ENCODE assay signal across 1 cellular context in genomic region chr17:81927653-81928496, GRCh38.
TF ChIP-seq lines count a peak whose summit lies in the region.

MAFG (minus strand) TSS chr17:81927735; CDS start chr17:81923185, 4,550 bp downstream.

TF ChIP-seq in HepG2, 621 proteins besides CTCF, POLR2A, EP300 and RAD21 (continued from another document and continues in another):
- peak; percentile 81 for TF ChIP-seq NKX3-1 (CRISPR knock-in tag; IDR thresholded peaks at IDR 0.05)
- no peak for TF ChIP-seq SUZ12 (IDR thresholded peaks at IDR 0.05; ENCODE audit: low read depth, low read length)
- peak; percentile 28; the same call in 1 of the 2 replicates for TF ChIP-seq FOXA3 (CRISPR knock-in tag; IDR thresholded peaks at IDR 0.05)
- TF ChIP-seq ZSCAN25 (CRISPR knock-in tag; IDR thresholded peaks at IDR 0.05) = peak; percentile 64
- no peak for TF ChIP-seq SIX4 (CRISPR knock-in tag; IDR thresholded peaks at IDR 0.05)
- peak; percentile 30; the same call in 1 of the 2 replicates for TF ChIP-seq IRF2 (CRISPR knock-in tag; IDR thresholded peaks at IDR 0.05)
- no peak; the same call in 1 of the 2 replicates for TF ChIP-seq KDM5A (IDR thresholded peaks at IDR 0.05; ENCODE audit: borderline replicate concordance, low read length)
- TF ChIP-seq STAG1 (CRISPR knock-in tag; IDR thresholded peaks at IDR 0.05) = peak; percentile 59
- TF ChIP-seq ZNF672 (CRISPR knock-in tag; IDR thresholded peaks at IDR 0.05) = no peak
- 0 out of 2 replicates have a peak, but pooled peaks have one; percentile 47 for TF ChIP-seq ZNF816 (CRISPR knock-in tag; IDR thresholded peaks at IDR 0.05; ENCODE audit: borderline replicate concordance)
- TF ChIP-seq HMG20B (CRISPR knock-in tag; conservative IDR thresholded peaks at IDR 0.05) = no peak
- peak; percentile 76; the same call in 1 of the 2 replicates for TF ChIP-seq SP5 (CRISPR knock-in tag; IDR thresholded peaks at IDR 0.05; ENCODE audit: borderline replicate concordance, low read depth)
- TF ChIP-seq ZKSCAN1 (IDR thresholded peaks at IDR 0.05; ENCODE audit: low read length) = no peak
- no peak for TF ChIP-seq YEATS2 (CRISPR knock-in tag; IDR thresholded peaks at IDR 0.05; ENCODE audit: borderline replicate concordance)
- TF ChIP-seq SIX1 (CRISPR knock-in tag; IDR thresholded peaks at IDR 0.05; ENCODE audit: borderline replicate concordance) = no peak
- TF ChIP-seq ZSCAN21 (CRISPR knock-in tag; IDR thresholded peaks at IDR 0.05; ENCODE audit: borderline replicate concordance) = peak; percentile 69
- peak; percentile 66 for TF ChIP-seq EED (CRISPR knock-in tag; IDR thresholded peaks at IDR 0.05)
- TF ChIP-seq HDAC6 (IDR thresholded peaks at IDR 0.05; ENCODE audit: low read depth, low read length) = no peak
- TF ChIP-seq KAT2B (IDR thresholded peaks at IDR 0.05; ENCODE audit: borderline replicate concordance, low read depth, low read length) = no peak
- no peak for TF ChIP-seq ZBTB37 (CRISPR knock-in tag; IDR thresholded peaks at IDR 0.05)
- TF ChIP-seq, protein P1, sequence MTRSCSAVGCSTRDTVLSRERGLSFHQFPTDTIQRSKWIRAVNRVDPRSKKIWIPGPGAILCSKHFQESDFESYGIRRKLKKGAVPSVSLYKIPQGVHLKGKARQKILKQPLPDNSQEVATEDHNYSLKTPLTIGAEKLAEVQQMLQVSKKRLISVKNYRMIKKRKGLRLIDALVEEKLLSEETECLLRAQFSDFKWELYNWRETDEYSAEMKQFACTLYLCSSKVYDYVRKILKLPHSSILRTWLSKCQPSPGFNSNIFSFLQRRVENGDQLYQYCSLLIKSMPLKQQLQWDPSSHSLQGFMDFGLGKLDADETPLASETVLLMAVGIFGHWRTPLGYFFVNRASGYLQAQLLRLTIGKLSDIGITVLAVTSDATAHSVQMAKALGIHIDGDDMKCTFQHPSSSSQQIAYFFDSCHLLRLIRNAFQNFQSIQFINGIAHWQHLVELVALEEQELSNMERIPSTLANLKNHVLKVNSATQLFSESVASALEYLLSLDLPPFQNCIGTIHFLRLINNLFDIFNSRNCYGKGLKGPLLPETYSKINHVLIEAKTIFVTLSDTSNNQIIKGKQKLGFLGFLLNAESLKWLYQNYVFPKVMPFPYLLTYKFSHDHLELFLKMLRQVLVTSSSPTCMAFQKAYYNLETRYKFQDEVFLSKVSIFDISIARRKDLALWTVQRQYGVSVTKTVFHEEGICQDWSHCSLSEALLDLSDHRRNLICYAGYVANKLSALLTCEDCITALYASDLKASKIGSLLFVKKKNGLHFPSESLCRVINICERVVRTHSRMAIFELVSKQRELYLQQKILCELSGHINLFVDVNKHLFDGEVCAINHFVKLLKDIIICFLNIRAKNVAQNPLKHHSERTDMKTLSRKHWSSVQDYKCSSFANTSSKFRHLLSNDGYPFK (CRISPR knock-in tag; IDR thresholded peaks at IDR 0.05; ENCODE audit: borderline replicate concordance) = no peak
- TF ChIP-seq ZNF142 (CRISPR knock-in tag; IDR thresholded peaks at IDR 0.05) = peak; percentile 86
- TF ChIP-seq ARNTL (CRISPR knock-in tag; IDR thresholded peaks at IDR 0.05) = peak; percentile 79; the same call in 1 of the 2 replicates
- peak; percentile 91; the same call in 1 of the 2 replicates for TF ChIP-seq ZNF747 (CRISPR knock-in tag; IDR thresholded peaks at IDR 0.05; ENCODE audit: borderline replicate concordance)
- TF ChIP-seq RAD51 (IDR thresholded peaks at IDR 0.05; ENCODE audit: borderline replicate concordance) = peak; percentile 97
- TF ChIP-seq AHR (CRISPR knock-in tag; IDR thresholded peaks at IDR 0.05) = no peak; the same call in 1 of the 2 replicates
- TF ChIP-seq ZMAT5 (CRISPR knock-in tag; IDR thresholded peaks at IDR 0.05; ENCODE audit: borderline replicate concordance, low read depth) = no peak
- no peak for TF ChIP-seq ZNF10 (CRISPR knock-in tag; IDR thresholded peaks at IDR 0.05; ENCODE audit: borderline replicate concordance, low read depth)
- TF ChIP-seq ETV6 (CRISPR knock-in tag; conservative IDR thresholded peaks at IDR 0.05) = peak; percentile 85; the same call in 1 of the 2 replicates
- TF ChIP-seq HMGXB3 (CRISPR knock-in tag; IDR thresholded peaks at IDR 0.05; ENCODE audit: borderline replicate concordance) = peak; percentile 16; the same call in 1 of the 2 replicates
- no peak; the same call in 1 of the 2 replicates for TF ChIP-seq ZNF878 (CRISPR knock-in tag; IDR thresholded peaks at IDR 0.05)
- 0 out of 2 replicates have a peak, but pooled peaks have one; percentile 15 for TF ChIP-seq GATAD2A (CRISPR knock-in tag; IDR thresholded peaks at IDR 0.05)
- TF ChIP-seq ZSCAN20 (CRISPR knock-in tag; IDR thresholded peaks at IDR 0.05; ENCODE audit: borderline replicate concordance) = peak; percentile 96; the same call in 1 of the 2 replicates
- peak; percentile 91 for TF ChIP-seq EEA1 (CRISPR knock-in tag; IDR thresholded peaks at IDR 0.05; ENCODE audit: borderline replicate concordance)
- peak; percentile 74 for TF ChIP-seq BHLHE40 (IDR thresholded peaks at IDR 0.05; ENCODE audit: low read length)
- peak; percentile 60 for TF ChIP-seq ZBTB7A (CRISPR knock-in tag; IDR thresholded peaks at IDR 0.05)
- peak; percentile 71; the same call in 1 of the 2 replicates for TF ChIP-seq DNMT1 (CRISPR knock-in tag; IDR thresholded peaks at IDR 0.05)
- TF ChIP-seq POLR2AphosphoS5 (IDR thresholded peaks at IDR 0.05; ENCODE audit: low read depth, low read length) = no peak
- peak; percentile 88 for TF ChIP-seq KDM5B (CRISPR knock-in tag; IDR thresholded peaks at IDR 0.05; ENCODE audit: borderline replicate concordance)
- TF ChIP-seq RERE (CRISPR knock-in tag; IDR thresholded peaks at IDR 0.05; ENCODE audit: low read depth) = no peak
- peak; percentile 50 for TF ChIP-seq DBP (CRISPR knock-in tag; IDR thresholded peaks at IDR 0.05; ENCODE audit: not compliant biosample characterization)
